8 cellular contexts compared by ENCODE assay signal in genomic region chr2:237701859-237702370, GRCh38.
DNase-seq lines count a peak whose midpoint lies in the region; ATAC-seq and TF ChIP-seq lines count a peak whose summit lies in the region.

No MANE protein-coding gene starts in this region.

- H3F3A ChIP-seq in PC-9 (ENCODE audit: insufficient read depth, low read depth) = no peaks in the 10 kb centered on the region

- TF ChIP-seq POLR2A in gastroesophageal sphincter (IDR thresholded peaks at IDR 0.05) (no peak), gastrocnemius medialis (IDR thresholded peaks at IDR 0.05) (no peak)

- H3K27ac Mint-ChIP-seq in H9 = peak overlapping the region; percentile 30 to 91 (median 87)

- no peak overlapping the region for H2BK15ac ChIP-seq in H9 (ENCODE audit: low read depth, low read length)

- H3K4me1 ChIP-seq in H9 (ENCODE audit: insufficient read depth, low read length) (peaks cover 32% of the 10 kb centered on the region), gastroesophageal sphincter (peaks cover 46 to 100% (median 85%) of the 10 kb centered on the region in 3 donors), gastrocnemius medialis (peaks cover 77 to 99% of the 10 kb centered on the region in 2 donors), PC-9 (replicated peaks; ENCODE audit: insufficient read depth) (peaks cover 13% of the 10 kb centered on the region)

- H3K56ac ChIP-seq in H9 (ENCODE audit: insufficient read length, low read depth, low read length) = no peak overlapping the region

- H3T11ph ChIP-seq in H9 (ENCODE audit: low read length) = no peak overlapping the region

- no peak overlapping the region for H3K23ac ChIP-seq in H9 (ENCODE audit: insufficient read length, low read depth, low read length)

- H2AK5ac ChIP-seq in H9 (ENCODE audit: insufficient read length, low read length) = no peak overlapping the region

- no peak for ATAC-seq in gastroesophageal sphincter
- no peak for ATAC-seq in gastrocnemius medialis
- no peak for ATAC-seq in HG02870 (IDR thresholded peaks at IDR 0.05; ENCODE audit: unreplicated experiment)

- TF ChIP-seq EP300 in gastroesophageal sphincter (IDR thresholded peaks at IDR 0.05) = no peak

- WGBS in H9 (ENCODE audit: extremely low coverage, insufficient read length, low lambda C conversion rate) = no CpG with 5 or more reads among the region's 10 CpGs
- 46 to 52% methylated on average over 3 to 7 of the region's 10 CpGs for WGBS in gastroesophageal sphincter (ENCODE audit: low coverage in 1 of 2), 2 donors

- no peaks in the 10 kb centered on the region for H3K9me2 ChIP-seq in PC-9 (ENCODE audit: insufficient read depth)

- no peak overlapping the region for H3K9ac ChIP-seq in H9 (ENCODE audit: extremely low read depth, insufficient read length, low read length)

- H4K5ac ChIP-seq in H9 (ENCODE audit: insufficient read length, low read depth, low read length) = no peak overlapping the region

- H3K36me3 ChIP-seq in gastroesophageal sphincter = no peaks in the 10 kb centered on the region
- no peaks in the 10 kb centered on the region for H3K36me3 ChIP-seq in gastrocnemius medialis
- H3K36me3 ChIP-seq in PC-9 (ENCODE audit: low read depth) = peaks cover 4% of the 10 kb centered on the region; the same call in 1 of the 2 replicates

- no peak for DNase-seq in H9
- no peak for DNase-seq in gastrocnemius medialis
- no peak for DNase-seq in PC-9
- DNase-seq in NCI-H146 (lab: John Stamatoyannopoulos, UW) = no peak
- no peak for DNase-seq in NCI-H1417 treated with DMSO at 0.1 percent for 48 hours (lab: John Stamatoyannopoulos, UW)

- no peak overlapping the region for H3K18ac ChIP-seq in H9 (ENCODE audit: insufficient read length, low read depth, low read length)

- H4K20me1 ChIP-seq in H9 (ENCODE audit: control insufficient read depth, insufficient read depth, insufficient read length) (no peaks in the 10 kb centered on the region), PC-9 (ENCODE audit: insufficient read depth) (peaks cover 100% of the 10 kb centered on the region)

- POLR2A ChIA-PET in PC-9 (lab: Charles Lee; ENCODE audit: unreplicated experiment) = interaction anchor here (0.5 to 0.6 kb wide), 3 partner anchors 9 to 110 kb away, joined by 6 to 9 read pairs (median 7); no protein-coding TSS in a partner anchor

- H3K4me3 ChIP-seq in gastroesophageal sphincter (peak overlapping the region in 1 of 2 donors; percentile 19), gastrocnemius medialis (no peak overlapping the region), PC-9 (no peak overlapping the region)

- H3K4me2 ChIP-seq in H9 (ENCODE audit: insufficient read depth, insufficient read length, low read length) (peak overlapping the region; percentile 28), PC-9 (no peak overlapping the region)

- TF ChIP-seq CTCF in H9 (conservative IDR thresholded peaks at IDR 0.05) = no peak
- TF ChIP-seq CTCF in VCaP (conservative IDR thresholded peaks at IDR 0.05) = no peak
- no peak for TF ChIP-seq CTCF in gastroesophageal sphincter (IDR thresholded peaks at IDR 0.05)
- TF ChIP-seq CTCF in gastrocnemius medialis (IDR thresholded peaks at IDR 0.05 in 4 of 5, conservative IDR thresholded peaks at IDR 0.05 in 1 of 5) = no peak
- TF ChIP-seq CTCF in PC-9 (conservative IDR thresholded peaks at IDR 0.05) = no peak

- no peaks in the 10 kb centered on the region; a peak in 1 of 5 replicates for H3K9me3 Mint-ChIP-seq in H9

- intact Hi-C loops in gastrocnemius medialis (cut with DNase I; ENCODE audit: low total_unique reads) (no loop called here), PC-9 (cut with micrococcal nuclease; ENCODE audit: unreplicated experiment) (loop anchor here (2.0 kb wide), 1 partner anchor 43 kb away; no protein-coding TSS in a partner anchor)

- no peak overlapping the region for H2BK12ac ChIP-seq in H9 (ENCODE audit: insufficient read length, low read depth, low read length)

- peaks cover 0 to 8% (median 2%) of the 10 kb centered on the region in 3 experiments; a peak in 2 of 7 replicates for H3K36me3 Mint-ChIP-seq in H9 (ENCODE audit: insufficient read depth in 1 of 3, low read depth in 3 of 3)

- H3K27me3 ChIP-seq in H9 (ENCODE audit: insufficient read depth, low read length) (no peaks in the 10 kb centered on the region), gastroesophageal sphincter (no peaks in the 10 kb centered on the region), gastrocnemius medialis (no peaks in the 10 kb centered on the region), PC-9 (ENCODE audit: insufficient read depth, low read depth) (no peaks in the 10 kb centered on the region)

- peaks cover 9% of the 10 kb centered on the region for H3K79me1 ChIP-seq in H9 (ENCODE audit: insufficient read depth, low read depth, low read length, poor library complexity, severe bottlenecking)

- peak overlapping the region; percentile 20 to 65; a peak in 4 of 5 replicates for H3K4me3 Mint-ChIP-seq in H9

- no peak overlapping the region for H3K14ac ChIP-seq in H9 (ENCODE audit: insufficient read depth, low read length)

- no peak overlapping the region for H2BK120ac ChIP-seq in H9 (ENCODE audit: low read depth, low read length, poor library complexity, severe bottlenecking)

- H3K9me3 ChIP-seq in H9 (ENCODE audit: control insufficient read depth, low read depth, low read length) = no peaks in the 10 kb centered on the region
- H3K9me3 ChIP-seq in gastroesophageal sphincter = no peaks in the 10 kb centered on the region
- H3K9me3 ChIP-seq in gastrocnemius medialis = no peaks in the 10 kb centered on the region
- no peaks in the 10 kb centered on the region for H3K9me3 ChIP-seq in PC-9 (ENCODE audit: insufficient read depth, low read depth)

- H3K27ac ChIP-seq in H9 (ENCODE audit: insufficient read length, low read depth, low read length) = peak overlapping the region; percentile 7
- H3K27ac ChIP-seq in VCaP = peak overlapping the region; percentile 21; the same call in 1 of the 2 replicates
- H3K27ac ChIP-seq in gastroesophageal sphincter = peak overlapping the region; percentile 70 to 100 (median 99)
- H3K27ac ChIP-seq in gastrocnemius medialis = peak overlapping the region; percentile 85 to 98 (median 95)
- H3K27ac ChIP-seq in PC-9 = no peak overlapping the region

- H3K4me1 Mint-ChIP-seq in H9 = peaks cover 55% of the 10 kb centered on the region in 2 experiments

- H2BK5ac ChIP-seq in H9 (ENCODE audit: insufficient read length, low read length) = no peak overlapping the region

- H3K4ac ChIP-seq in H9 (ENCODE audit: low read depth, low read length) = no peak overlapping the region

- H3K27me3 Mint-ChIP-seq in H9 (ENCODE audit: low read depth) = no peaks in the 10 kb centered on the region

- no peak overlapping the region for H2BK20ac ChIP-seq in H9 (ENCODE audit: low read depth, low read length, poor library complexity, severe bottlenecking)

- in situ Hi-C loops in gastrocnemius medialis (cut with MboI; ENCODE audit: low sequenced_read_pairs in 4 of 4) = no loop called here

- CTCF ChIA-PET in PC-9 (lab: Charles Lee) = interaction anchor here (0.6 to 0.7 kb wide), 2 partner anchors 43 to 1496 kb away, joined by 7 to 13 read pairs; no protein-coding TSS in a partner anchor

- peaks cover 34% of the 10 kb centered on the region; the same call in 1 of the 2 replicates for H3K79me2 ChIP-seq in H9 (ENCODE audit: insufficient read depth, low read length)
- peaks cover 100% of the 10 kb centered on the region for H3K79me2 ChIP-seq in PC-9 (ENCODE audit: low read depth)

- H4K8ac ChIP-seq in H9 (replicated peaks; ENCODE audit: insufficient read length, low read depth, low read length) = no peak overlapping the region

- H3K23me2 ChIP-seq in H9 (ENCODE audit: insufficient read length, low read depth, low read length, poor library complexity, severe bottlenecking) = peaks cover 4% of the 10 kb centered on the region

- no TSS peak for BruUV-seq in PC-9 (replicated peaks; lab: Mats Ljungman, UMichigan)

- H2AFZ ChIP-seq in H9 (ENCODE audit: low read length) (no peak overlapping the region), PC-9 (no peak overlapping the region)

- H4K91ac ChIP-seq in H9 (ENCODE audit: insufficient read length, low read depth, low read length) = peak overlapping the region; percentile 38
